1 cellular context compared by ENCODE assay signal in genomic region chr2:109382236-109382930, GRCh38.
A peak's percentile ranks its signal among the peaks of the same experiment; 100 is the strongest.
TF ChIP-seq lines count a peak whose summit lies in the region.

No MANE protein-coding gene starts in this region.

TF ChIP-seq in HEK293, 187 proteins besides CTCF, POLR2A, EP300 and RAD21:
- 0 out of 2 replicates have a peak, but pooled peaks have one; percentile 37 for TF ChIP-seq GLIS2 (tag by site-specific recombination; IDR thresholded peaks at IDR 0.05)
- no peak for TF ChIP-seq ZNF629 (tag by site-specific recombination; IDR thresholded peaks at IDR 0.05)
- no peak for TF ChIP-seq ZNF610 (tag by site-specific recombination; IDR thresholded peaks at IDR 0.05; ENCODE audit: borderline replicate concordance)
- TF ChIP-seq EGR2 (tag by site-specific recombination; IDR thresholded peaks at IDR 0.05; ENCODE audit: low read depth), result peak; percentile 58
- peak; percentile 73 for TF ChIP-seq ZFHX2 (tag by site-specific recombination; conservative IDR thresholded peaks at IDR 0.05)
